Comparison of ENCODE assay signal across 27 cellular contexts in genomic region chr4:134952305-134952704, GRCh38.
"Had no signal": no experiment of that assay in that cellular context is flagged by ENCODE, and none has a peak within 500 bp of the region (broad histone marks: within the 10 kb centered on the region; RNA-seq: fewer than 3 reads in every experiment).

No MANE protein-coding gene starts in this region.

- ATAC-seq: activated CD8-positive, alpha-beta T cell treated with anti-CD3 and anti-CD28 coated beads for 36 hours; activated naive CD8-positive, alpha-beta T cell treated with anti-CD3 and anti-CD28 coated beads, Interleukin-2, amount 50 U/mL, for 24 hours had no signal

- H3K27ac ChIP-seq: ascending aorta, cardiac muscle cell, VCaP had no signal

- H3K9me3 ChIP-seq: ascending aorta had no signal

- H3K36me3 ChIP-seq: ascending aorta, cardiac muscle cell had no signal

- DNase-seq: activated B cell treated with CpG ODN at 0.5 μM for 24 hours; activated CD4-positive, alpha-beta memory T cell treated with anti-CD3 and anti-CD28 coated beads for 36 hours; activated CD4-positive, alpha-beta T cell treated with anti-CD3 and anti-CD28 coated beads for 4 hours; activated CD4-positive, alpha-beta T cell treated with anti-CD3 and anti-CD28 coated beads, Interleukin-2, amount 10 ng/mL, durations not matched to agents 24 days and 14 days; activated CD4-positive, alpha-beta T cell treated with anti-CD3 and anti-CD28 coated beads, Interleukin-2, amount 50 U/mL, for 1 hour; activated CD4-positive, alpha-beta T cell treated with anti-CD3 and anti-CD28 coated beads, Interleukin-2, amount 50 U/mL, for 4 hours; activated CD4-positive, CD25-positive, alpha-beta regulatory T cell treated with anti-CD3 and anti-CD28 coated beads, Interleukin-2, amount 50 U/mL, for 72 hours; activated CD8-positive, alpha-beta memory T cell treated with anti-CD3 and anti-CD28 coated beads, Interleukin-2, amount 50 U/mL, for 4 hours; activated CD8-positive, alpha-beta T cell treated with anti-CD3 and anti-CD28 coated beads for 36 hours; activated effector memory CD4-positive, alpha-beta T cell treated with Interleukin-2 at 50 U/mL for 16 hours; activated naive CD4-positive, alpha-beta T cell treated with anti-CD3 and anti-CD28 coated beads, Interleukin-2, amount 10 ng/mL, durations not matched to agents 7 days and 5 days; activated naive CD4-positive, alpha-beta T cell treated with Interleukin-2 at 50 U/mL for 16 hours; activated naive CD8-positive, alpha-beta T cell treated with anti-CD3 and anti-CD28 coated beads, Interleukin-2, amount 10 ng/mL, durations not matched to agents 7 days and 5 days; activated naive CD8-positive, alpha-beta T cell treated with anti-CD3 and anti-CD28 coated beads, Interleukin-2, amount 50 U/mL, for 24 hours; activated T-cell treated with anti-CD3 and anti-CD28 coated beads for 4 hours; activated T-cell treated with anti-CD3 and anti-CD28 coated beads, Interleukin-2, amount 50 U/mL, for 1 hour; activated T-cell treated with anti-CD3 and anti-CD28 coated beads, Interleukin-2, amount 50 U/mL, for 48 hours; amygdala; anterior cingulate cortex; caudate nucleus; cerebellar nuclear complex; T-helper 1 cell; T-helper 2 cell; T-helper 9 cell had no signal

- H3K4me3 ChIP-seq: ascending aorta, cardiac muscle cell had no signal

- H3K4me1 ChIP-seq: ascending aorta had no signal

- H3K27me3 ChIP-seq: ascending aorta, cardiac muscle cell had no signal
